ENCODE assay signal across 14 cellular contexts in genomic region chr14:21527320-21527679, GRCh38. TPM values are rescaled to one million over a fixed set of nuclear protein-coding genes. Genes with fewer than 3 reads are reported as not detected.
A peak's percentile ranks its signal among the peaks of the same experiment; 100 is the strongest.
DNase-seq lines count a peak whose midpoint lies in the region; ATAC-seq and TF ChIP-seq lines count a peak whose summit lies in the region.
"Had no signal": no experiment of that assay in that cellular context is flagged by ENCODE, and none has a peak within 500 bp of the region (broad histone marks: within the 10 kb centered on the region; RNA-seq: fewer than 3 reads in every experiment).

No MANE protein-coding gene starts in this region.

- H3K27ac ChIP-seq in endodermal cell (ENCODE audit: low read depth, low read length) = peak overlapping the region; percentile 93
- H3K27ac ChIP-seq in neutrophil = peak overlapping the region; percentile 14

- 67% methylated on average over 1 of the region's 1 CpG; no CpG with 5 or more reads in 1 of the 2 experiments for WGBS in endodermal cell (ENCODE audit: insufficient coverage in 1 of 2, insufficient read length in 1 of 2), 2 experiments

- peak overlapping the region; percentile 75 for H3K4me3 Mint-ChIP-seq in activated CD4-positive, alpha-beta T cell treated with anti-CD3 and anti-CD28 coated beads, Interleukin-2, amount 10 ng/mL, durations not matched to agents 7 days and 5 days
- peak overlapping the region; percentile 85 for H3K4me3 Mint-ChIP-seq in endodermal cell

- no peaks in the 10 kb centered on the region for H3K27me3 ChIP-seq in endodermal cell (ENCODE audit: control insufficient read depth, insufficient read depth, low read length, poor library complexity, severe bottlenecking)
- H3K27me3 ChIP-seq in neutrophil = peaks cover 46% of the 10 kb centered on the region

- TF ChIP-seq POLR2A in NB4 (IDR thresholded peaks at IDR 0.05; ENCODE audit: extremely low read depth, insufficient read length) = no peak

- H3K9ac ChIP-seq in endodermal cell (ENCODE audit: extremely low read depth, low read length, poor library complexity, severe bottlenecking) = peak overlapping the region; percentile 88

- TF ChIP-seq CTCF in NB4 (IDR thresholded peaks at IDR 0.05; ENCODE audit: low read depth, low read length) (no peak), endodermal cell (conservative IDR thresholded peaks at IDR 0.05) (no peak), neutrophil (IDR thresholded peaks at IDR 0.05) (no peak)

- no peaks in the 10 kb centered on the region for H3K36me3 Mint-ChIP-seq in activated CD4-positive, alpha-beta T cell treated with anti-CD3 and anti-CD28 coated beads, Interleukin-2, amount 10 ng/mL, durations not matched to agents 7 days and 5 days (ENCODE audit: low read depth)
- peaks cover 36% of the 10 kb centered on the region for H3K36me3 Mint-ChIP-seq in endodermal cell (ENCODE audit: low read depth)

- intact Hi-C loops in posterior cingulate gyrus (cut with DNase I) = loop anchor here (2.0 kb wide), 1 partner anchor 30 kb away; no protein-coding TSS in a partner anchor
- intact Hi-C loops in left colon (cut with DNase I, micrococcal nuclease) = no loop called here

- H3K9me3 Mint-ChIP-seq in activated CD4-positive, alpha-beta T cell treated with anti-CD3 and anti-CD28 coated beads, Interleukin-2, amount 10 ng/mL, durations not matched to agents 7 days and 5 days = no peaks in the 10 kb centered on the region
- no peaks in the 10 kb centered on the region for H3K9me3 Mint-ChIP-seq in endodermal cell

- H3K4me1 ChIP-seq in endodermal cell (ENCODE audit: control insufficient read depth, insufficient read depth, low read length) (peaks cover 19% of the 10 kb centered on the region), neutrophil (ENCODE audit: control insufficient read depth in 1 of 2, insufficient read depth in 1 of 2, low read depth in 1 of 2, low read length in 1 of 2) (peaks cover 33 to 37% of the 10 kb centered on the region in 2 experiments)

- CTCF ChIA-PET in activated CD4-positive, alpha-beta T cell treated with anti-CD3 and anti-CD28 coated beads, Interleukin-2, amount 10 ng/mL, durations not matched to agents 7 days and 5 days (lab: Charles Lee) = interaction anchor here (0.8 kb wide), 1 partner anchor 68 kb away, joined by 3 read pairs; no protein-coding TSS in a partner anchor

- peaks cover 15% of the 10 kb centered on the region for H3K4me1 Mint-ChIP-seq in activated CD4-positive, alpha-beta T cell treated with anti-CD3 and anti-CD28 coated beads, Interleukin-2, amount 10 ng/mL, durations not matched to agents 7 days and 5 days
- H3K4me1 Mint-ChIP-seq in endodermal cell = peaks cover 55% of the 10 kb centered on the region

- POLR2A ChIA-PET in activated CD4-positive, alpha-beta T cell treated with anti-CD3 and anti-CD28 coated beads, Interleukin-2, amount 10 ng/mL, durations not matched to agents 7 days and 5 days (lab: Charles Lee) = no interaction called here

- H3K27ac Mint-ChIP-seq in activated CD4-positive, alpha-beta T cell treated with anti-CD3 and anti-CD28 coated beads, Interleukin-2, amount 10 ng/mL, durations not matched to agents 7 days and 5 days = no peak overlapping the region
- peak overlapping the region; percentile 99 for H3K27ac Mint-ChIP-seq in endodermal cell

- DNase-seq in activated CD4-positive, alpha-beta T cell treated with anti-CD3 and anti-CD28 coated beads, Interleukin-2, amount 10 ng/mL, durations not matched to agents 7 days and 5 days = no peak
- DNase-seq in activated CD4-positive, alpha-beta T cell treated with anti-CD3 and anti-CD28 coated beads for 48 hours = no peak
- peak; percentile 55 for DNase-seq in NB4 (ENCODE audit: low read depth)
- no peak for DNase-seq in endodermal cell
- no peak for DNase-seq in posterior cingulate gyrus
- DNase-seq in putamen (ENCODE audit: low spot score) = no peak
- DNase-seq in left colon = no peak
- DNase-seq: ACHN, SK-N-SH had no signal

- H3K4me3 ChIP-seq in NB4 (ENCODE audit: low read depth, low read length) = no peak overlapping the region
- peak overlapping the region; percentile 86 for H3K4me3 ChIP-seq in endodermal cell (ENCODE audit: low read length)
- H3K4me3 ChIP-seq in neutrophil (ENCODE audit: low read depth in 1 of 2, low read length in 1 of 2) = peak overlapping the region; percentile 47 to 64

- H3K9me3 ChIP-seq in endodermal cell (ENCODE audit: control insufficient read depth, low read length) (no peaks in the 10 kb centered on the region), neutrophil (no peaks in the 10 kb centered on the region)
- H3K9me3 ChIP-seq: esophagus muscularis mucosa, SK-N-SH had no signal

- ATAC-seq in left colon = no peak

- H3K27me3 Mint-ChIP-seq in activated CD4-positive, alpha-beta T cell treated with anti-CD3 and anti-CD28 coated beads, Interleukin-2, amount 10 ng/mL, durations not matched to agents 7 days and 5 days = peaks cover 8% of the 10 kb centered on the region
- no peaks in the 10 kb centered on the region for H3K27me3 Mint-ChIP-seq in endodermal cell (ENCODE audit: insufficient read depth)

- H3K36me3 ChIP-seq in endodermal cell (ENCODE audit: control insufficient read depth, insufficient read depth, low read length) (peaks cover 24% of the 10 kb centered on the region), neutrophil (no peaks in the 10 kb centered on the region)

RNA-seq across cellular contexts. Expression of gene SALL2, which starts 1.2 kb away (rescaled TPM):
- total RNA-seq in activated CD4-positive, alpha-beta T cell treated with anti-CD3 and anti-CD28 coated beads, Interleukin-2, amount 10 ng/mL, durations not matched to agents 7 days and 5 days = 1 to 10 TPM; 1.9 to 2.2 TPM
- total RNA-seq in endodermal cell (100 to 1,000 TPM in 1 of 2 donors, 10 to 100 TPM in 1; 78.6 to 120 TPM), left colon (1 to 10 TPM; 1.1 to 3.8 TPM)
- 153 TPM for polyA plus RNA-seq in endodermal cell (2013, experiment 1 of 2)
- polyA plus RNA-seq in endodermal cell (2013, experiment 2 of 2) = 133 TPM

RNA-seq across cellular contexts. Expression of gene METTL3, which starts 16.2 kb away (rescaled TPM):
- 10 to 100 TPM; 80.2 to 81.4 TPM for total RNA-seq in activated CD4-positive, alpha-beta T cell treated with anti-CD3 and anti-CD28 coated beads, Interleukin-2, amount 10 ng/mL, durations not matched to agents 7 days and 5 days
- total RNA-seq in endodermal cell (10 to 100 TPM; 63.2 to 64.7 TPM), left colon (10 to 100 TPM; 24.2 to 28.9 TPM)
- polyA plus RNA-seq in endodermal cell (2013, experiment 1 of 2) = 69.5 TPM
- polyA plus RNA-seq in endodermal cell (2013, experiment 2 of 2) = 62.7 TPM

RNA-seq across cellular contexts. Expression of gene TOX4, which starts 50.3 kb away (rescaled TPM):
- total RNA-seq in activated CD4-positive, alpha-beta T cell treated with anti-CD3 and anti-CD28 coated beads, Interleukin-2, amount 10 ng/mL, durations not matched to agents 7 days and 5 days = 10 to 100 TPM; 78.0 to 83.1 TPM
- total RNA-seq in endodermal cell (10 to 100 TPM; 60.0 to 61.5 TPM), left colon (10 to 100 TPM; 80.2 to 85.2 TPM)
- 46.4 TPM for polyA plus RNA-seq in endodermal cell (2013, experiment 1 of 2)
- polyA plus RNA-seq in endodermal cell (2013, experiment 2 of 2) = 40.8 TPM

RNA-seq across cellular contexts. Expression of gene RAB2B, which starts 50.5 kb away (rescaled TPM):
- total RNA-seq in activated CD4-positive, alpha-beta T cell treated with anti-CD3 and anti-CD28 coated beads, Interleukin-2, amount 10 ng/mL, durations not matched to agents 7 days and 5 days = 10 to 100 TPM; 23.3 to 23.8 TPM
- 10 to 100 TPM; 41.2 to 42.9 TPM for total RNA-seq in endodermal cell
- 33.2 TPM for polyA plus RNA-seq in endodermal cell (2013, experiment 1 of 2)
- polyA plus RNA-seq in endodermal cell (2013, experiment 2 of 2) = 30.2 TPM
- 10 to 100 TPM; 13.3 to 16.0 TPM for total RNA-seq in left colon

RNA-seq across cellular contexts. Expression of gene OR10G3, which starts 52.6 kb away (rescaled TPM):
- total RNA-seq in activated CD4-positive, alpha-beta T cell treated with anti-CD3 and anti-CD28 coated beads, Interleukin-2, amount 10 ng/mL, durations not matched to agents 7 days and 5 days = not detected
- total RNA-seq in endodermal cell = not detected
- not detected for polyA plus RNA-seq in endodermal cell (2013, experiment 1 of 2)
- not detected for polyA plus RNA-seq in endodermal cell (2013, experiment 2 of 2)
- total RNA-seq in left colon = not detected
- total RNA-seq: cardiac septum, Daoy, esophagus muscularis mucosa, osteoblast had no signal
- polyA plus RNA-seq: SK-N-SH had no signal

Comparison
In these comparisons a context has a peak if more than half of its experiments do, and no peak if none do; other contexts are left out.
1. RNA of gene SALL2, which starts 1.2 kb away (total RNA-seq): 78.6 to 120 TPM in endodermal cell; 1.1 to 3.8 TPM in left colon and 1.9 to 2.2 TPM in activated CD4-positive, alpha-beta T cell treated with anti-CD3 and anti-CD28 coated beads, Interleukin-2, amount 10 ng/mL, durations not matched to agents 7 days and 5 days; every median in the first group is over 10 times any median in the second.